ENCODE assay signal across 31 cellular contexts in genomic region chr13:72556945-72557344, GRCh38.
"Had no signal": no experiment of that assay in that cellular context is flagged by ENCODE, and none has a peak within 500 bp of the region (broad histone marks: within the 10 kb centered on the region; RNA-seq: fewer than 3 reads in every experiment).

No MANE protein-coding gene starts in this region.

- H3K9me3 ChIP-seq: adrenal gland, body of pancreas, colonic mucosa, esophagus squamous epithelium, heart left ventricle had no signal

- H3K4me3 ChIP-seq: adrenal gland, body of pancreas, cardiac muscle cell, colonic mucosa, esophagus squamous epithelium, heart left ventricle had no signal

- H3K4me1 ChIP-seq: adrenal gland, body of pancreas, colonic mucosa, esophagus squamous epithelium, heart left ventricle had no signal

- ATAC-seq: activated CD4-positive, CD25-positive, alpha-beta regulatory T cell treated with anti-CD3 and anti-CD28 coated beads, Interleukin-2, amount 50 U/mL, for 24 hours; activated CD8-positive, alpha-beta memory T cell treated with anti-CD3 and anti-CD28 coated beads, Interleukin-2, amount 10 ng/mL, durations not matched to agents 7 days and 5 days; activated CD8-positive, alpha-beta T cell treated with anti-CD3 and anti-CD28 coated beads, Interleukin-2, amount 10 ng/mL, durations not matched to agents 7 days and 5 days; activated naive CD8-positive, alpha-beta T cell treated with anti-CD3 and anti-CD28 coated beads, Interleukin-2, amount 50 U/mL, for 24 hours; body of pancreas; heart left ventricle; T-helper 17 cell had no signal

- H3K27ac ChIP-seq: adrenal gland, body of pancreas, cardiac muscle cell, colonic mucosa, esophagus squamous epithelium, heart left ventricle, WERI-Rb-1 had no signal

- DNase-seq: activated B cell treated with CpG ODN at 0.5 μM for 24 hours; activated CD4-positive, alpha-beta memory T cell treated with anti-CD3 and anti-CD28 coated beads for 36 hours; activated CD4-positive, alpha-beta T cell treated with anti-CD3 and anti-CD28 coated beads for 48 hours; activated CD4-positive, alpha-beta T cell treated with anti-CD3 and anti-CD28 coated beads, Interleukin-2, amount 50 U/mL, for 1 hour; activated CD8-positive, alpha-beta memory T cell treated with anti-CD3 and anti-CD28 coated beads, Interleukin-2, amount 10 ng/mL, durations not matched to agents 7 days and 5 days; activated CD8-positive, alpha-beta memory T cell treated with anti-CD3 and anti-CD28 coated beads, Interleukin-2, amount 50 U/mL, for 4 hours; activated CD8-positive, alpha-beta T cell treated with anti-CD3 and anti-CD28 coated beads, Interleukin-2, amount 10 ng/mL, durations not matched to agents 7 days and 5 days; activated effector memory CD4-positive, alpha-beta T cell treated with anti-CD3 and anti-CD28 coated beads, Interleukin-2, amount 50 U/mL, for 16 hours; activated naive CD4-positive, alpha-beta T cell treated with anti-CD3 and anti-CD28 coated beads for 36 hours; activated naive CD8-positive, alpha-beta T cell treated with anti-CD3 and anti-CD28 coated beads for 36 hours; activated naive CD8-positive, alpha-beta T cell treated with anti-CD3 and anti-CD28 coated beads, Interleukin-2, amount 50 U/mL, for 24 hours; activated T-cell treated with anti-CD3 and anti-CD28 coated beads, Interleukin-2, amount 50 U/mL, for 1 hour; activated T-cell treated with anti-CD3 and anti-CD28 coated beads, Interleukin-2, amount 50 U/mL, for 48 hours; adrenal gland; amygdala; aorta; body of pancreas; central memory CD4-positive, alpha-beta T cell; cerebellar nuclear complex; colonic mucosa; effector CD8-positive, alpha-beta T cell; erythroblast; esophagus squamous epithelium; heart left ventricle; T-helper 1 cell; T-helper 17 cell; T1000; WERI-Rb-1 had no signal

- H3K36me3 ChIP-seq: adrenal gland, cardiac muscle cell, colonic mucosa, esophagus squamous epithelium, heart left ventricle, WERI-Rb-1 had no signal

- FAIRE-seq: endothelial cell of umbilical vein had no signal

- H3K27me3 ChIP-seq: adrenal gland, body of pancreas, cardiac muscle cell, colonic mucosa, esophagus squamous epithelium, heart left ventricle had no signal
